ENCODE assay signal across 19 cellular contexts in the genomic region with DNA sequence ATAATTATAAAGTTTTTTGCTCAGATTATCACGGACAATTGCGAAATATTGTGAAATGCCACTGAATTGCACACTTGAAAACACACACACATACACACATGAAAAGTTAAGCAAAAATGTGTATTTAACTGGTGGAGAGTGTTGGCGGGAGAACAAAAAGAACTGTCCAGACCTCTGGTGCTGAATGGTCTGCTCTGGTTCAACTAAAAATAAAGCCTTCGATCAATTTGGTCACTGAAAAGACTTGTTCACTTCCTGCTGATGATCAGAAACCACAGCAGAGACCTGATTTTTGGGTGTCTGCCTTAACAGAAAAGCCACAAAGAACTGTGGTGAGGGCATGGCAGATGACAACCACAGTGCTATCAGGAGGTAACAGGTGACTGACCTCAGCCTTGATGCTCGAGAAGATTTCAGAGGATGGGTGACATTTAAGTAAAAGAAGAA. TPM values are rescaled to one million over a fixed set of nuclear protein-coding genes. Genes with fewer than 3 reads are reported as not detected.
A peak's percentile ranks its signal among the peaks of the same experiment; 100 is the strongest.
DNase-seq lines count a peak whose midpoint lies in the region; ATAC-seq, FAIRE-seq and TF ChIP-seq lines count a peak whose summit lies in the region.
"Had no signal": no experiment of that assay in that cellular context is flagged by ENCODE, and none has a peak within 500 bp of the region (broad histone marks: within the 10 kb centered on the region; RNA-seq: fewer than 3 reads in every experiment).

No MANE protein-coding gene starts in this region.

- no CpG with 5 or more reads among the region's 5 CpGs for WGBS in IMR-90 (ENCODE audit: extremely low coverage in 2 of 2, insufficient read length in 1 of 2), 2 experiments

- TF ChIP-seq POLR2A in IMR-90 (IDR thresholded peaks at IDR 0.05; ENCODE audit: low read depth, low read length) = no peak

- ATAC-seq in IMR-90 (ENCODE audit: low read depth) (no peak), GM18519 (IDR thresholded peaks at IDR 0.05; ENCODE audit: low FRiP score, unreplicated experiment) (no peak), GM21526 (IDR thresholded peaks at IDR 0.05; ENCODE audit: low FRiP score, unreplicated experiment) (no peak)
- ATAC-seq: sciatic nerve had no signal

- no peak overlapping the region for H3K56ac ChIP-seq in IMR-90 (ENCODE audit: extremely low read depth, insufficient read depth, low read length)

- TF ChIP-seq CTCF in AG10803 (conservative IDR thresholded peaks at IDR 0.05; ENCODE audit: low read length) = no peak
- no peak for TF ChIP-seq CTCF in IMR-90 (conservative IDR thresholded peaks at IDR 0.05; ENCODE audit: low read depth, low read length)
- no peak for TF ChIP-seq CTCF in fibroblast of the aortic adventitia (IDR thresholded peaks at IDR 0.05; ENCODE audit: insufficient read depth, low read length)

- peaks cover 67% of the 10 kb centered on the region for H3K27me3 Mint-ChIP-seq in activated naive CD8-positive, alpha-beta T cell treated with anti-CD3 and anti-CD28 coated beads for 36 hours

- in situ Hi-C loops in IMR-90 (cut with MboI; ENCODE audit: low sequenced_read_pairs) = no loop called here

- no peaks in the 10 kb centered on the region for H3K36me3 Mint-ChIP-seq in activated naive CD8-positive, alpha-beta T cell treated with anti-CD3 and anti-CD28 coated beads for 36 hours

- BruUV-seq in IMR-90 (replicated peaks; lab: Mats Ljungman, UMichigan) = no TSS peak

- POLR2A ChIA-PET in IMR-90 (lab: Charles Lee; ENCODE audit: unreplicated experiment) = no interaction called here

- H4K8ac ChIP-seq in IMR-90 (ENCODE audit: low read depth in 2 of 2, low read length in 2 of 2) = no peak overlapping the region

- DNase-seq in AG10803 (ENCODE audit: low read depth) = peak; percentile 34
- DNase-seq in IMR-90 = peak; percentile 2
- DNase-seq in activated naive CD8-positive, alpha-beta T cell treated with anti-CD3 and anti-CD28 coated beads for 36 hours = peak; percentile 12
- DNase-seq in fibroblast of the aortic adventitia (ENCODE audit: low read depth) = peak; percentile 42
- no peak for DNase-seq in HTR-8/SVneo (ENCODE audit: insufficient read length, low spot score)
- no peak for DNase-seq in GF-D8 (lab: John Stamatoyannopoulos, UW)
- DNase-seq: activated CD4-positive, CD25-positive, alpha-beta regulatory T cell; effector CD8-positive, alpha-beta T cell; head of caudate nucleus; left ventricle myocardium inferior; NCI-H2107; NCI-H774 had no signal

- no peak overlapping the region for H2AFZ ChIP-seq in IMR-90 (replicated peaks; ENCODE audit: low read length, poor library complexity)

- no peaks in the 10 kb centered on the region for H3K79me1 ChIP-seq in IMR-90 (ENCODE audit: low read depth in 1 of 2, low read length in 2 of 2)

- H3K4me1 Mint-ChIP-seq in activated naive CD8-positive, alpha-beta T cell treated with anti-CD3 and anti-CD28 coated beads for 36 hours = no peaks in the 10 kb centered on the region

- CTCF ChIA-PET in IMR-90 (lab: Yijun Ruan, JAX) = no interaction called here

- H3K27ac ChIP-seq in IMR-90 (ENCODE audit: insufficient read depth, low read length) = no peak overlapping the region
- H3K27ac ChIP-seq: BLaER1, left ventricle myocardium inferior, SK-N-MC had no signal

- no peak overlapping the region for H3K18ac ChIP-seq in IMR-90 (ENCODE audit: low read depth, low read length)

- peaks cover 2% of the 10 kb centered on the region; the same call in 1 of the 2 replicates for H3K4me1 ChIP-seq in IMR-90 (ENCODE audit: control insufficient read depth, insufficient read depth, low read length)
- H3K4me1 ChIP-seq: BLaER1 had no signal

- H3K9me1 ChIP-seq in IMR-90 (ENCODE audit: insufficient read depth, low read length) = no peaks in the 10 kb centered on the region

- no peak overlapping the region for H2AK9ac ChIP-seq in IMR-90 (replicated peaks; ENCODE audit: low read depth, low read length, poor library complexity)

- no peaks in the 10 kb centered on the region for H3K36me3 ChIP-seq in IMR-90 (ENCODE audit: control insufficient read depth, insufficient read depth, low read length)
- H3K36me3 ChIP-seq: BLaER1, left ventricle myocardium inferior had no signal

- H3K27me3 ChIP-seq in IMR-90 (ENCODE audit: control insufficient read depth, insufficient read depth, low read length) = peaks cover 30% of the 10 kb centered on the region

- intact Hi-C loops in IMR-90 (cut with micrococcal nuclease) = no loop called here

- no peak overlapping the region for H3K4me3 Mint-ChIP-seq in activated naive CD8-positive, alpha-beta T cell treated with anti-CD3 and anti-CD28 coated beads for 36 hours
- H3K4me3 Mint-ChIP-seq: stimulated activated naive CD8-positive, alpha-beta T cell treated with anti-CD3 and anti-CD28 coated beads, Interleukin-15, Interleukin-2, amounts not matched to agents 100 ng/mL and 50 ng/mL, for 24 hours had no signal

- 0 out of 2 replicates have a peak, but pooled peaks cover 3% of the 10 kb centered on the region for H4K20me1 ChIP-seq in IMR-90 (ENCODE audit: insufficient read depth, low read length)

- no peak overlapping the region for H3K4ac ChIP-seq in IMR-90 (ENCODE audit: low read depth, low read length)

- H4K5ac ChIP-seq in IMR-90 (ENCODE audit: low read depth, low read length) = no peak overlapping the region

- no peak overlapping the region for H3K14ac ChIP-seq in IMR-90 (replicated peaks; ENCODE audit: low read depth, low read length)

- no peaks in the 10 kb centered on the region for H3K9me3 ChIP-seq in IMR-90 (ENCODE audit: control insufficient read depth, insufficient read depth, low read length)
- H3K9me3 ChIP-seq: BLaER1, left ventricle myocardium inferior had no signal

- TF ChIP-seq RAD21 in IMR-90 (IDR thresholded peaks at IDR 0.05; ENCODE audit: low read length) = no peak

- no peak for FAIRE-seq in HTR-8/SVneo (lab: Jason Lieb, UNC)

- no peak overlapping the region for H3K4me3 ChIP-seq in AG10803 (ENCODE audit: low read length)
- H3K4me3 ChIP-seq in IMR-90 (ENCODE audit: insufficient read depth, low read depth, low read length) = no peak overlapping the region
- H3K4me3 ChIP-seq in fibroblast of the aortic adventitia (ENCODE audit: low read depth, low read length) = no peak overlapping the region
- H3K4me3 ChIP-seq: BLaER1, left ventricle myocardium inferior, SK-N-MC had no signal

- no peak overlapping the region for H3K23ac ChIP-seq in IMR-90 (ENCODE audit: low read depth, low read length)

- H2BK120ac ChIP-seq in IMR-90 (ENCODE audit: low read depth, low read length) = no peak overlapping the region

- dilution Hi-C loops in IMR-90 (cut with HindIII; ENCODE audit: low sequenced_read_pairs, unreplicated experiment) = no loop called here

- no peak overlapping the region for H2BK20ac ChIP-seq in IMR-90 (ENCODE audit: low read depth, low read length)

- no peak overlapping the region for H2BK15ac ChIP-seq in IMR-90 (ENCODE audit: low read depth, low read length)

- no peak overlapping the region for H3K9ac ChIP-seq in IMR-90 (ENCODE audit: low read depth, low read length)
- H3K9ac ChIP-seq: BLaER1 had no signal

- H3K27ac Mint-ChIP-seq in activated naive CD8-positive, alpha-beta T cell treated with anti-CD3 and anti-CD28 coated beads for 36 hours = no peak overlapping the region
- H3K27ac Mint-ChIP-seq: stimulated activated naive CD8-positive, alpha-beta T cell treated with anti-CD3 and anti-CD28 coated beads, Interleukin-15, Interleukin-2, amounts not matched to agents 100 ng/mL and 50 ng/mL, for 24 hours had no signal

- H3K4me2 ChIP-seq in IMR-90 (ENCODE audit: low read depth, low read length) = no peak overlapping the region
- H3K4me2 ChIP-seq: BLaER1 had no signal

- no peak overlapping the region for H2BK5ac ChIP-seq in IMR-90 (ENCODE audit: low read depth, low read length, poor library complexity, severe bottlenecking)

- no peak overlapping the region for H2AK5ac ChIP-seq in IMR-90 (ENCODE audit: low read depth, low read length)

- H3K9me3 Mint-ChIP-seq in activated naive CD8-positive, alpha-beta T cell treated with anti-CD3 and anti-CD28 coated beads for 36 hours = no peaks in the 10 kb centered on the region
- H3K9me3 Mint-ChIP-seq: stimulated activated naive CD8-positive, alpha-beta T cell treated with anti-CD3 and anti-CD28 coated beads, Interleukin-15, Interleukin-2, amounts not matched to agents 100 ng/mL and 50 ng/mL, for 24 hours had no signal

- no peak overlapping the region for H4K91ac ChIP-seq in IMR-90 (ENCODE audit: insufficient read depth, low read depth, low read length)

TF ChIP-seq in IMR-90, 13 proteins besides CTCF, POLR2A, EP300 and RAD21:
- TF ChIP-seq CHD1 (IDR thresholded peaks at IDR 0.05; ENCODE audit: low read depth, low read length) (no peak), NFE2L2 (IDR thresholded peaks at IDR 0.05; ENCODE audit: low read depth, low read length) (no peak), FOS (IDR thresholded peaks at IDR 0.05; ENCODE audit: low read depth, low read length) (no peak), CEBPB (IDR thresholded peaks at IDR 0.05; ENCODE audit: low read depth, low read length) (peak; percentile 59)
TF ChIP-seq in IMR-90: peak in this region for 1.

RNA-seq across cellular contexts. Expression of gene IGFL1, which starts 4.0 kb away (rescaled TPM):
- total RNA-seq in IMR-90 (2012; rRNA removed) (not detected in 2 replicates), fibroblast of the aortic adventitia (ENCODE audit: low replicate concordance) (not detected in 2 replicates)
- not detected in 2 replicates for polyA plus RNA-seq in IMR-90 (2012; rRNA removed)
- not detected in 2 replicates for polyA plus RNA-seq in IMR-90 (2012; cell fraction: cytosol; rRNA removed)
- polyA plus RNA-seq in IMR-90 (2012; cell fraction: nucleus; rRNA removed; ENCODE audit: low replicate concordance) = not detected in 2 replicates
- total RNA-seq in activated naive CD8-positive, alpha-beta T cell treated with anti-CD3 and anti-CD28 coated beads for 36 hours = not detected
- total RNA-seq: left ventricle myocardium inferior, sciatic nerve had no signal
- polyA plus RNA-seq: neural cell had no signal

Comparison
In these comparisons a context has a peak if more than half of its experiments do, and no peak if none do; other contexts are left out.
1. DNase-seq: peak in AG10803 (single experiment), IMR-90 (single experiment), activated naive CD8-positive, alpha-beta T cell treated with anti-CD3 and anti-CD28 coated beads for 36 hours (single experiment) and fibroblast of the aortic adventitia (single experiment); none in HTR-8/SVneo (single experiment) and GF-D8 (single experiment).